35 cellular contexts compared by ENCODE assay signal in genomic region chr7:83212883-83213282, GRCh38. TPM values are rescaled to one million over a fixed set of nuclear protein-coding genes. Genes with fewer than 3 reads are reported as not detected.
"Had no signal": no experiment of that assay in that cellular context is flagged by ENCODE, and none has a peak within 500 bp of the region (broad histone marks: within the 10 kb centered on the region; RNA-seq: fewer than 3 reads in every experiment).

No MANE protein-coding gene starts in this region.

- ATAC-seq: activated CD8-positive, alpha-beta memory T cell treated with anti-CD3 and anti-CD28 coated beads, Interleukin-2, amount 10 ng/mL, durations not matched to agents 7 days and 5 days; PC-3 had no signal

- H3K4me3 Mint-ChIP-seq: activated CD4-positive, alpha-beta memory T cell treated with anti-CD3 and anti-CD28 coated beads, Interleukin-2, amount 10 ng/mL, durations not matched to agents 7 days and 5 days; activated CD8-positive, alpha-beta memory T cell treated with anti-CD3 and anti-CD28 coated beads, Interleukin-2, amount 10 ng/mL, durations not matched to agents 7 days and 5 days; activated naive CD4-positive, alpha-beta T cell treated with anti-CD3 and anti-CD28 coated beads, Interleukin-2, amount 50 U/mL, for 24 hours; activated naive CD8-positive, alpha-beta T cell treated with anti-CD3 and anti-CD28 coated beads, Interleukin-2, amount 10 ng/mL, durations not matched to agents 7 days and 5 days; central memory CD8-positive, alpha-beta T cell had no signal

- DNase-seq: activated CD4-positive, alpha-beta memory T cell treated with anti-CD3 and anti-CD28 coated beads, Interleukin-2, amount 10 ng/mL, durations not matched to agents 7 days and 5 days; activated CD4-positive, alpha-beta T cell treated with anti-CD3 and anti-CD28 coated beads for 1 hour; activated CD4-positive, alpha-beta T cell treated with anti-CD3 and anti-CD28 coated beads for 48 hours; activated CD4-positive, CD25-positive, alpha-beta regulatory T cell; activated CD8-positive, alpha-beta memory T cell treated with anti-CD3 and anti-CD28 coated beads for 24 hours; activated CD8-positive, alpha-beta memory T cell treated with anti-CD3 and anti-CD28 coated beads, Interleukin-2, amount 10 ng/mL, durations not matched to agents 7 days and 5 days; activated CD8-positive, alpha-beta memory T cell treated with anti-CD3 and anti-CD28 coated beads, Interleukin-2, amount 50 U/mL, for 48 hours; activated gamma-delta T cell; activated naive CD4-positive, alpha-beta T cell treated with Interleukin-2 at 50 U/mL for 16 hours; activated naive CD8-positive, alpha-beta T cell treated with anti-CD3 and anti-CD28 coated beads, Interleukin-2, amount 10 ng/mL, durations not matched to agents 7 days and 5 days; activated T-cell treated with anti-CD3 and anti-CD28 coated beads, Interleukin-2, amount 50 U/mL, for 48 hours; amygdala; NCI-H1048; NCI-H1105 treated with DMSO at 0.1 percent for 48 hours; NCI-H1436; NCI-H1694; NCI-H1930; NCI-H2081 treated with DMSO at 0.1 percent for 48 hours; NCI-H226; NCI-H446 treated with DMSO at 0.1 percent for 48 hours; NCI-H524; NCI-H69; PC-3; Peyer's patch; RPMI8226; SHP77 treated with DMSO at 0.1 percent for 48 hours; SW 1271; T1000; WERI-Rb-1 had no signal

- H3K27me3 Mint-ChIP-seq: activated CD4-positive, alpha-beta memory T cell treated with anti-CD3 and anti-CD28 coated beads, Interleukin-2, amount 10 ng/mL, durations not matched to agents 7 days and 5 days; activated CD8-positive, alpha-beta memory T cell treated with anti-CD3 and anti-CD28 coated beads, Interleukin-2, amount 10 ng/mL, durations not matched to agents 7 days and 5 days; activated naive CD4-positive, alpha-beta T cell treated with anti-CD3 and anti-CD28 coated beads, Interleukin-2, amount 50 U/mL, for 24 hours; activated naive CD8-positive, alpha-beta T cell treated with anti-CD3 and anti-CD28 coated beads, Interleukin-2, amount 10 ng/mL, durations not matched to agents 7 days and 5 days; central memory CD8-positive, alpha-beta T cell had no signal

- H3K27ac Mint-ChIP-seq: activated CD4-positive, alpha-beta memory T cell treated with anti-CD3 and anti-CD28 coated beads, Interleukin-2, amount 10 ng/mL, durations not matched to agents 7 days and 5 days; activated CD8-positive, alpha-beta memory T cell treated with anti-CD3 and anti-CD28 coated beads, Interleukin-2, amount 10 ng/mL, durations not matched to agents 7 days and 5 days; activated naive CD4-positive, alpha-beta T cell treated with anti-CD3 and anti-CD28 coated beads, Interleukin-2, amount 50 U/mL, for 24 hours; activated naive CD8-positive, alpha-beta T cell treated with anti-CD3 and anti-CD28 coated beads, Interleukin-2, amount 10 ng/mL, durations not matched to agents 7 days and 5 days had no signal

- H3K9me3 ChIP-seq: ascending aorta, Peyer's patch had no signal

- H3K36me3 Mint-ChIP-seq: activated CD8-positive, alpha-beta memory T cell treated with anti-CD3 and anti-CD28 coated beads, Interleukin-2, amount 10 ng/mL, durations not matched to agents 7 days and 5 days; activated naive CD4-positive, alpha-beta T cell treated with anti-CD3 and anti-CD28 coated beads, Interleukin-2, amount 50 U/mL, for 24 hours; activated naive CD8-positive, alpha-beta T cell treated with anti-CD3 and anti-CD28 coated beads, Interleukin-2, amount 10 ng/mL, durations not matched to agents 7 days and 5 days had no signal

- H3K4me1 ChIP-seq: ascending aorta, Peyer's patch had no signal

- H3K4me3 ChIP-seq: ascending aorta, cardiac muscle cell, Peyer's patch had no signal

- H3K27ac ChIP-seq: ascending aorta, cardiac muscle cell, Peyer's patch, WERI-Rb-1 had no signal

- H3K36me3 ChIP-seq: ascending aorta, cardiac muscle cell, Peyer's patch, WERI-Rb-1 had no signal

- H3K9me3 Mint-ChIP-seq: activated CD4-positive, alpha-beta memory T cell treated with anti-CD3 and anti-CD28 coated beads, Interleukin-2, amount 10 ng/mL, durations not matched to agents 7 days and 5 days; activated naive CD4-positive, alpha-beta T cell treated with anti-CD3 and anti-CD28 coated beads, Interleukin-2, amount 50 U/mL, for 24 hours; activated naive CD8-positive, alpha-beta T cell treated with anti-CD3 and anti-CD28 coated beads, Interleukin-2, amount 10 ng/mL, durations not matched to agents 7 days and 5 days had no signal

- H3K4me1 Mint-ChIP-seq: activated CD4-positive, alpha-beta memory T cell treated with anti-CD3 and anti-CD28 coated beads, Interleukin-2, amount 10 ng/mL, durations not matched to agents 7 days and 5 days; activated CD8-positive, alpha-beta memory T cell treated with anti-CD3 and anti-CD28 coated beads, Interleukin-2, amount 10 ng/mL, durations not matched to agents 7 days and 5 days; activated naive CD4-positive, alpha-beta T cell treated with anti-CD3 and anti-CD28 coated beads, Interleukin-2, amount 50 U/mL, for 24 hours; activated naive CD8-positive, alpha-beta T cell treated with anti-CD3 and anti-CD28 coated beads, Interleukin-2, amount 10 ng/mL, durations not matched to agents 7 days and 5 days; central memory CD8-positive, alpha-beta T cell had no signal

- H3K27me3 ChIP-seq: ascending aorta, cardiac muscle cell, Peyer's patch had no signal

RNA-seq across cellular contexts. Expression of gene PCLO, which starts 50.2 kb away (rescaled TPM):
- total RNA-seq: activated CD4-positive, alpha-beta memory T cell treated with anti-CD3 and anti-CD28 coated beads, Interleukin-2, amount 10 ng/mL, durations not matched to agents 7 days and 5 days; activated CD8-positive, alpha-beta memory T cell treated with anti-CD3 and anti-CD28 coated beads, Interleukin-2, amount 10 ng/mL, durations not matched to agents 7 days and 5 days; activated naive CD8-positive, alpha-beta T cell treated with anti-CD3 and anti-CD28 coated beads, Interleukin-2, amount 10 ng/mL, durations not matched to agents 7 days and 5 days; T-helper 1 cell treated with Interleukin-12 subunit alpha and Interleukin-12 subunit beta and Interleukin-4 antibody, amounts not matched to agents 30 ng/mL and 1 ng/mL, for 36 hours; T-helper 2 cell treated with Interferon-gamma antibody and Interleukin-4, amounts not matched to agents 100 ng/mL and 5 ng/mL, for 36 hours had no signal
